In genomic region chr19:2841858-2842574, GRCh38 we compare ENCODE assay signal across 8 cellular contexts. TPM values are rescaled to one million over a fixed set of nuclear protein-coding genes. Genes with fewer than 3 reads are reported as not detected.
DNase-seq lines count a peak whose midpoint lies in the region; ATAC-seq and FAIRE-seq lines count a peak whose summit lies in the region.

No MANE protein-coding gene starts in this region.

- CTCF ChIA-PET in CD4-positive, alpha-beta memory T cell (lab: Charles Lee; ENCODE audit: partially characterized antibody) = interaction anchor here (1.0 to 1.6 kb wide), 6 partner anchors 9 to 262 kb away, joined by 3 to 6 read pairs (median 4); no protein-coding TSS in a partner anchor
- CTCF ChIA-PET in activated CD4-positive, alpha-beta memory T cell treated with anti-CD3 and anti-CD28 coated beads, Interleukin-2, amount 10 ng/mL, durations not matched to agents 7 days and 5 days (lab: Charles Lee) = interaction anchor here (1.0 to 1.2 kb wide), 4 partner anchors 9 to 194 kb away, joined by 3 to 12 read pairs (median 4); partner anchors contain the start of gene ZNF554

- no peak for DNase-seq in CD4-positive, alpha-beta memory T cell
- DNase-seq in HAP-1 (ENCODE audit: low spot score in 2 of 2) (no peak), right cardiac atrium (peak in 2 of 3 donors; percentile 25 to 72), small intestine (no peak), cerebellum (ENCODE audit: low spot score) (no peak), NCI-H1105 (lab: John Stamatoyannopoulos, UW) (no peak)
- DNase-seq in activated CD4-positive, alpha-beta memory T cell treated with anti-CD3 and anti-CD28 coated beads, Interleukin-2, amount 10 ng/mL, durations not matched to agents 7 days and 5 days = no peak
- DNase-seq in stimulated activated CD4-positive, alpha-beta T cell treated with anti-CD3 and anti-CD28 coated beads, Interleukin-1b, Interleukin-23, amount 100 ng/mL, for 48 hours = no peak

- ATAC-seq in right cardiac atrium = no peak

- POLR2A ChIA-PET in CD4-positive, alpha-beta memory T cell (lab: Charles Lee; ENCODE audit: partially characterized antibody) = interaction anchor here (0.6 to 1.6 kb wide), 9 partner anchors 15 to 1405 kb away, joined by 3 to 9 read pairs (median 3); partner anchors contain the start of genes TLE6, YJU2, ZNF554 and ZNF57
- POLR2A ChIA-PET in activated CD4-positive, alpha-beta memory T cell treated with anti-CD3 and anti-CD28 coated beads, Interleukin-2, amount 10 ng/mL, durations not matched to agents 7 days and 5 days (lab: Charles Lee) = interaction anchor here (1.5 to 1.6 kb wide), 2 partner anchors 9 to 59 kb away, joined by 5 read pairs; partner anchors contain the start of gene ZNF57

- peak overlapping the region in 2 of 7 donors; percentile 64 to 73 for H3K27ac Mint-ChIP-seq in CD4-positive, alpha-beta memory T cell
- H3K27ac Mint-ChIP-seq in activated CD4-positive, alpha-beta memory T cell treated with anti-CD3 and anti-CD28 coated beads, Interleukin-2, amount 10 ng/mL, durations not matched to agents 7 days and 5 days = no peak overlapping the region

- 3% methylated on average over 62 of the region's 62 CpGs for WGBS in right cardiac atrium
- WGBS in small intestine, 3 donors = 2 to 8% (median 4%) methylated on average over 35 to 62 of the region's 62 CpGs

- H3K27ac ChIP-seq in CD4-positive, alpha-beta memory T cell (ENCODE audit: low read depth, low read length) = peak overlapping the region; percentile 66
- peak overlapping the region; percentile 83 for H3K27ac ChIP-seq in right cardiac atrium (ENCODE audit: low read length)
- H3K27ac ChIP-seq in small intestine (ENCODE audit: low read depth in 1 of 2, low read length in 1 of 2) = peak overlapping the region in 1 of 2 donors; percentile 87

- intact Hi-C loops in CD4-positive, alpha-beta memory T cell (cut with micrococcal nuclease) = loop anchor here (1.0 kb wide), 3 partner anchors 23 to 102 kb away; partner anchors contain the start of genes SLC39A3, ZNF554 and ZNF57
- intact Hi-C loops in right cardiac atrium (cut with DNase I) = no loop called here

- no peaks in the 10 kb centered on the region for H3K27me3 Mint-ChIP-seq in CD4-positive, alpha-beta memory T cell
- H3K27me3 Mint-ChIP-seq in activated CD4-positive, alpha-beta memory T cell treated with anti-CD3 and anti-CD28 coated beads, Interleukin-2, amount 10 ng/mL, durations not matched to agents 7 days and 5 days = no peaks in the 10 kb centered on the region

- peaks cover 0 to 19% (median 5%) of the 10 kb centered on the region in 8 donors for H3K9me3 Mint-ChIP-seq in CD4-positive, alpha-beta memory T cell
- peaks cover 25% of the 10 kb centered on the region for H3K9me3 Mint-ChIP-seq in activated CD4-positive, alpha-beta memory T cell treated with anti-CD3 and anti-CD28 coated beads, Interleukin-2, amount 10 ng/mL, durations not matched to agents 7 days and 5 days

- in situ Hi-C loops in HAP-1 (cut with MboI; ENCODE audit: low sequenced_read_pairs) = no loop called here

- H3K9me3 ChIP-seq in CD4-positive, alpha-beta memory T cell (ENCODE audit: control insufficient read depth in 1 of 2, low read length in 2 of 2) = no peaks in the 10 kb centered on the region
- H3K9me3 ChIP-seq in HAP-1 (peaks cover 17% of the 10 kb centered on the region), right cardiac atrium (ENCODE audit: control insufficient read depth, low read length) (no peaks in the 10 kb centered on the region), small intestine (ENCODE audit: control insufficient read depth, low read depth) (no peaks in the 10 kb centered on the region)

- peaks cover 17% of the 10 kb centered on the region for H3K4me1 ChIP-seq in CD4-positive, alpha-beta memory T cell (ENCODE audit: insufficient read depth, low read length)
- H3K4me1 ChIP-seq in HAP-1 = peaks cover 3% of the 10 kb centered on the region
- peaks cover 12% of the 10 kb centered on the region for H3K4me1 ChIP-seq in right cardiac atrium (ENCODE audit: control insufficient read depth, insufficient read depth, low read length)
- peaks cover 0 to 4% of the 10 kb centered on the region in 2 donors for H3K4me1 ChIP-seq in small intestine (ENCODE audit: control insufficient read depth in 2 of 2, insufficient read depth in 1 of 2, low read depth in 1 of 2, low read length in 1 of 2)

- H3K36me3 Mint-ChIP-seq in CD4-positive, alpha-beta memory T cell = peaks cover 17 to 20% of the 10 kb centered on the region in 2 donors
- H3K36me3 Mint-ChIP-seq in activated CD4-positive, alpha-beta memory T cell treated with anti-CD3 and anti-CD28 coated beads, Interleukin-2, amount 10 ng/mL, durations not matched to agents 7 days and 5 days (ENCODE audit: low read depth) = peaks cover 15% of the 10 kb centered on the region

- peaks cover 7 to 39% (median 21%) of the 10 kb centered on the region in 4 donors for H3K4me1 Mint-ChIP-seq in CD4-positive, alpha-beta memory T cell
- H3K4me1 Mint-ChIP-seq in activated CD4-positive, alpha-beta memory T cell treated with anti-CD3 and anti-CD28 coated beads, Interleukin-2, amount 10 ng/mL, durations not matched to agents 7 days and 5 days = peaks cover 12% of the 10 kb centered on the region

- H3K36me3 ChIP-seq in CD4-positive, alpha-beta memory T cell (ENCODE audit: insufficient read depth, low read length) = no peaks in the 10 kb centered on the region
- H3K36me3 ChIP-seq in HAP-1 (replicated peaks) = no peaks in the 10 kb centered on the region
- H3K36me3 ChIP-seq in small intestine (ENCODE audit: control insufficient read depth in 2 of 2, insufficient read depth in 2 of 2, low read length in 2 of 2) = no peaks in the 10 kb centered on the region

- FAIRE-seq in small intestine (lab: Jason Lieb, UNC) = no peak

- no peaks in the 10 kb centered on the region for H3K27me3 ChIP-seq in CD4-positive, alpha-beta memory T cell (ENCODE audit: insufficient read depth, low read length)
- H3K27me3 ChIP-seq in HAP-1 (ENCODE audit: low read depth) (no peaks in the 10 kb centered on the region), right cardiac atrium (ENCODE audit: control insufficient read depth, insufficient read depth) (no peaks in the 10 kb centered on the region), small intestine (ENCODE audit: control insufficient read depth in 2 of 2, insufficient read depth in 2 of 2, low read length in 2 of 2) (no peaks in the 10 kb centered on the region)

- peak overlapping the region in 1 of 2 donors; percentile 76 for H3K4me3 ChIP-seq in CD4-positive, alpha-beta memory T cell (ENCODE audit: low read length in 2 of 2)
- H3K4me3 ChIP-seq in HAP-1 = peak overlapping the region; percentile 78
- peak overlapping the region; percentile 59 for H3K4me3 ChIP-seq in right cardiac atrium (ENCODE audit: low read length)
- H3K4me3 ChIP-seq in small intestine (ENCODE audit: low read depth in 1 of 2, low read length in 2 of 2) = peak overlapping the region; percentile 66 to 68

- H3K4me3 Mint-ChIP-seq in CD4-positive, alpha-beta memory T cell = peak overlapping the region; percentile 73 to 87 (median 84)
- peak overlapping the region; percentile 62 for H3K4me3 Mint-ChIP-seq in activated CD4-positive, alpha-beta memory T cell treated with anti-CD3 and anti-CD28 coated beads, Interleukin-2, amount 10 ng/mL, durations not matched to agents 7 days and 5 days

RNA-seq across cellular contexts. Expression of gene ZNF555, which starts 0.7 kb away (rescaled TPM):
- 10 to 100 TPM; 11.0 to 11.5 TPM for total RNA-seq in CD4-positive, alpha-beta memory T cell
- polyA plus RNA-seq in CD4-positive, alpha-beta memory T cell = 1 to 10 TPM; 2.2 to 5.1 TPM
- total RNA-seq in activated CD4-positive, alpha-beta memory T cell treated with anti-CD3 and anti-CD28 coated beads, Interleukin-2, amount 10 ng/mL, durations not matched to agents 7 days and 5 days = 1 to 10 TPM; 2.7 to 2.9 TPM
- 10 to 100 TPM in 2 of 4 donors, 1 to 10 TPM in 2; 8.8 to 15.7 (median 9.6) TPM for total RNA-seq in right cardiac atrium
- polyA plus RNA-seq in right cardiac atrium = 3.4 TPM
- polyA plus RNA-seq in small intestine = 1 to 10 TPM; 1.5 to 2.2 (median 1.6) TPM
- total RNA-seq in cerebellum = 15.5 TPM

RNA-seq across cellular contexts. Expression of gene ZNF554, which starts 22.3 kb away (rescaled TPM):
- 10 to 100 TPM in 1 of 2 experiments, 1 to 10 TPM in 1; 9.1 to 10.5 TPM for total RNA-seq in CD4-positive, alpha-beta memory T cell
- polyA plus RNA-seq in CD4-positive, alpha-beta memory T cell = 1 to 10 TPM in 1 of 2 donors, under 1 TPM in 1; 0.72 to 5.1 TPM
- 1 to 10 TPM; 2.3 to 3.0 TPM for total RNA-seq in activated CD4-positive, alpha-beta memory T cell treated with anti-CD3 and anti-CD28 coated beads, Interleukin-2, amount 10 ng/mL, durations not matched to agents 7 days and 5 days
- total RNA-seq in right cardiac atrium (1 to 10 TPM; 4.7 to 6.7 (median 6.3) TPM), cerebellum (9.3 TPM)
- polyA plus RNA-seq in right cardiac atrium (4.7 TPM), small intestine (1 to 10 TPM; 2.0 to 6.7 (median 3.2) TPM)

RNA-seq across cellular contexts. Expression of gene ZNF556, which starts 25.1 kb away (rescaled TPM):
- total RNA-seq in CD4-positive, alpha-beta memory T cell = not detected
- polyA plus RNA-seq in CD4-positive, alpha-beta memory T cell = not detected
- not detected for total RNA-seq in activated CD4-positive, alpha-beta memory T cell treated with anti-CD3 and anti-CD28 coated beads, Interleukin-2, amount 10 ng/mL, durations not matched to agents 7 days and 5 days
- total RNA-seq in right cardiac atrium (under 1 TPM in 1 of 4 donors, not detected in 3; 0.25 TPM), cerebellum (0.18 TPM)
- polyA plus RNA-seq in right cardiac atrium (not detected), small intestine (under 1 TPM in 1 of 3 donors, not detected in 2; 0.03 TPM)

RNA-seq across cellular contexts. Expression of gene THOP1, which starts 56.7 kb away (rescaled TPM):
- total RNA-seq in CD4-positive, alpha-beta memory T cell = 10 to 100 TPM; 25.4 to 26.1 TPM
- polyA plus RNA-seq in CD4-positive, alpha-beta memory T cell = 10 to 100 TPM; 21.6 to 31.9 TPM
- total RNA-seq in activated CD4-positive, alpha-beta memory T cell treated with anti-CD3 and anti-CD28 coated beads, Interleukin-2, amount 10 ng/mL, durations not matched to agents 7 days and 5 days = 10 to 100 TPM; 80.0 to 85.4 TPM
- total RNA-seq in right cardiac atrium (10 to 100 TPM; 41.4 to 69.4 (median 54.1) TPM), cerebellum (29.7 TPM)
- polyA plus RNA-seq in right cardiac atrium (64.0 TPM), small intestine (10 to 100 TPM; 77.5 to 86.3 (median 78.6) TPM)

RNA-seq across cellular contexts. Expression of gene ZNF57, which starts 58.7 kb away (rescaled TPM):
- 1 to 10 TPM; 4.2 to 4.7 TPM for total RNA-seq in CD4-positive, alpha-beta memory T cell
- polyA plus RNA-seq in CD4-positive, alpha-beta memory T cell = 1 to 10 TPM; 2.1 to 4.1 TPM
- total RNA-seq in activated CD4-positive, alpha-beta memory T cell treated with anti-CD3 and anti-CD28 coated beads, Interleukin-2, amount 10 ng/mL, durations not matched to agents 7 days and 5 days = 1 to 10 TPM; 3.1 to 3.7 TPM
- total RNA-seq in right cardiac atrium (1 to 10 TPM; 1.9 to 3.1 (median 2.4) TPM), cerebellum (4.3 TPM)
- polyA plus RNA-seq in right cardiac atrium (1.9 TPM), small intestine (10 to 100 TPM in 2 of 3 donors, 1 to 10 TPM in 1; 4.5 to 19.2 (median 14.6) TPM)

Comparison
In these comparisons a context has a peak if more than half of its experiments do, and no peak if none do; other contexts are left out.
1. DNase-seq: peak in right cardiac atrium (2 of 3); none in CD4-positive, alpha-beta memory T cell (0 of 5), HAP-1 (0 of 2), activated CD4-positive, alpha-beta memory T cell treated with anti-CD3 and anti-CD28 coated beads, Interleukin-2, amount 10 ng/mL, durations not matched to agents 7 days and 5 days (single experiment), small intestine (single experiment), cerebellum (single experiment), NCI-H1105 (single experiment) and stimulated activated CD4-positive, alpha-beta T cell treated with anti-CD3 and anti-CD28 coated beads, Interleukin-1b, Interleukin-23, amount 100 ng/mL, for 48 hours (single experiment).